23 cellular contexts compared by ENCODE assay signal in the genomic region with DNA sequence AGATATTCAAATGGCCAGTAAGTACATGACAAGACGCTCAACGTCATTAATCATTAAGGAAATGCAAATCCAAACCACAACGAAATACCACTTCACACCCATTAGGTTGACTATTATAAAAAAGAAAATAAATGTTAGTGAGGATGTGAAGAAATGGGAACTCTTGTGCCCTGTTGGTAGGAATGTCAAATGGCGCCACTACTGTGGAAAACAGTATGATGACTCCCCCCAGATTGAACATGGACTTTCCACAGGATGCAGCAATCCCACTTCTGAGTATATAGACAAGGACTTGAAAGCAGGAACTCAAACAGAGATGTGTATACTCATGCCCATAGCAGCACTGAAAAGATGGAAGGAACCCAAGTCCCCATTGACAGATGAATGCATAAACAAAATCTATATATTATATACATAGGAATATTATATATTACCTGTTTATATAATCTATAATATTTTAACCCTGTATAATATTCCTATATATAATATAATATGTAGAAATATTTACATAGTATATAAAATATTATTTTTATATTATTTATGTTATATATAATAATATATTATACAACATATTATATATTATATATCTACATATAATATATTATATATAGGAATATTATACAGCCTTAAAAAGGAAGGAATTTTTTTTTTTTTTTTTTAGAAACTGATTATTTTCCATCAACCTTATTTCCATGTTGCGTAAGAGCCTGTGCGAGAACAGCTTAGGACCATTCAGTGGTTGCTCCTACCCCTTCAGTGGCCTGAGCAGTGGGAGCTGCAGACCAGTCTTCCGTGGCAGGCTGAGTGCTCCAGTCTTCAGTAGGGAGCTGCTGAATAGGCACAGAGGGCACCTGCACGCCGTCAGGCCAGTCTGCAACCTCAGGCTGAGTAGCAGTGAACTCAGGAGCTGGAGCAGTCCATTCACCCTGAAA. TPM values are rescaled to one million over a fixed set of nuclear protein-coding genes. Genes with fewer than 3 reads are reported as not detected.
DNase-seq lines count a peak whose midpoint lies in the region; ATAC-seq, FAIRE-seq and TF ChIP-seq lines count a peak whose summit lies in the region.
"Had no signal": no experiment of that assay in that cellular context is flagged by ENCODE, and none has a peak within 500 bp of the region (broad histone marks: within the 10 kb centered on the region; RNA-seq: fewer than 3 reads in every experiment).

No MANE protein-coding gene starts in this region.

- H3K27ac Mint-ChIP-seq in CD4-positive, alpha-beta T cell = no peak overlapping the region
- no peak overlapping the region for H3K27ac Mint-ChIP-seq in CD4-positive, alpha-beta memory T cell
- H3K27ac Mint-ChIP-seq: activated CD8-positive, alpha-beta T cell treated with anti-CD3 and anti-CD28 coated beads, Interleukin-2, amount 10 ng/mL, durations not matched to agents 7 days and 5 days; activated naive CD8-positive, alpha-beta T cell treated with anti-CD3 and anti-CD28 coated beads, Interleukin-2, amount 50 U/mL, for 24 hours; activated T-helper 17 cell treated with anti-CD3 and anti-CD28 coated beads, Interleukin-2, amount 50 U/mL, for 72 hours; stimulated activated naive CD8-positive, alpha-beta T cell treated with anti-CD3 and anti-CD28 coated beads, Interleukin-15, Interleukin-2, amounts not matched to agents 100 ng/mL and 50 ng/mL, for 24 hours had no signal

- H3K27me3 ChIP-seq in PC-9 (ENCODE audit: insufficient read depth, low read depth) = no peaks in the 10 kb centered on the region
- H3K27me3 ChIP-seq in pancreas = no peaks in the 10 kb centered on the region
- H3K27me3 ChIP-seq in CD4-positive, alpha-beta T cell (ENCODE audit: control insufficient read depth, insufficient read depth, low read length) = no peaks in the 10 kb centered on the region
- no peaks in the 10 kb centered on the region for H3K27me3 ChIP-seq in CD4-positive, alpha-beta memory T cell (ENCODE audit: insufficient read depth, low read length)
- H3K27me3 ChIP-seq: right lobe of liver, SJCRH30 had no signal

- peaks cover 10% of the 10 kb centered on the region for H3K27me3 Mint-ChIP-seq in CD4-positive, alpha-beta T cell
- peaks cover 10 to 12% of the 10 kb centered on the region in 2 donors for H3K27me3 Mint-ChIP-seq in CD4-positive, alpha-beta memory T cell

- no TSS peak for BruUV-seq in PC-9 (replicated peaks; lab: Mats Ljungman, UMichigan)

- 90 to 94% methylated on average over 9 of the region's 9 CpGs for WGBS in pancreas, 2 donors

- H3K4me3 ChIP-seq in PC-9 (no peak overlapping the region), epithelial cell of esophagus (ENCODE audit: low read length) (no peak overlapping the region), pancreas (no peak overlapping the region)
- H3K4me3 ChIP-seq in CD4-positive, alpha-beta memory T cell (ENCODE audit: low read length in 2 of 2) = no peak overlapping the region
- H3K4me3 ChIP-seq: right lobe of liver, SJCRH30 had no signal

- peaks cover 10% of the 10 kb centered on the region; the same call in 1 of the 2 replicates for H3K9me3 ChIP-seq in PC-9 (ENCODE audit: insufficient read depth, low read depth)
- no peaks in the 10 kb centered on the region for H3K9me3 ChIP-seq in pancreas
- peaks cover 10% of the 10 kb centered on the region for H3K9me3 ChIP-seq in CD4-positive, alpha-beta T cell (ENCODE audit: control insufficient read depth, low read length)
- H3K9me3 ChIP-seq in CD4-positive, alpha-beta memory T cell (ENCODE audit: control insufficient read depth in 1 of 2, low read length in 2 of 2) = no peaks in the 10 kb centered on the region
- H3K9me3 ChIP-seq: right lobe of liver, SJCRH30 had no signal

- H3K79me2 ChIP-seq in PC-9 (ENCODE audit: low read depth) = no peaks in the 10 kb centered on the region

- DNase-seq in AG20443 (ENCODE audit: low spot score) (peak; percentile 5), PC-9 (no peak), epithelial cell of esophagus (ENCODE audit: low read depth) (no peak), pancreas (no peak), occipital lobe (lab: John Stamatoyannopoulos, UW) (no peak), GM03348 (ENCODE audit: low spot score) (no peak)
- no peak for DNase-seq in CD4-positive, alpha-beta T cell
- DNase-seq in CD4-positive, alpha-beta memory T cell = no peak
- DNase-seq: activated CD4-positive, CD25-positive, alpha-beta regulatory T cell; activated CD8-positive, alpha-beta T cell treated with anti-CD3 and anti-CD28 coated beads, Interleukin-2, amount 10 ng/mL, durations not matched to agents 7 days and 5 days; activated naive CD8-positive, alpha-beta T cell treated with anti-CD3 and anti-CD28 coated beads, Interleukin-2, amount 50 U/mL, for 24 hours; Calu3; effector CD8-positive, alpha-beta T cell; kidney glomerular epithelial cell; midbrain; NCI-H2171; NCI-H526 treated with DMSO at 0.1 percent for 48 hours; SJCRH30 had no signal

- no peaks in the 10 kb centered on the region for H3K36me3 Mint-ChIP-seq in CD4-positive, alpha-beta T cell (ENCODE audit: low read depth)
- H3K36me3 Mint-ChIP-seq in CD4-positive, alpha-beta memory T cell = peaks cover 0 to 5% of the 10 kb centered on the region in 2 donors

- H3K9me3 Mint-ChIP-seq in CD4-positive, alpha-beta T cell = peaks cover 6% of the 10 kb centered on the region
- peaks cover 0 to 15% (median 9%) of the 10 kb centered on the region in 8 donors for H3K9me3 Mint-ChIP-seq in CD4-positive, alpha-beta memory T cell

- POLR2A ChIA-PET in PC-9 (lab: Charles Lee; ENCODE audit: unreplicated experiment) = no interaction called here
- POLR2A ChIA-PET in CD4-positive, alpha-beta T cell (lab: Charles Lee) = interaction anchor here (0.7 kb wide), 1 partner anchor 158 kb away, joined by 3 read pairs; no protein-coding TSS in a partner anchor
- POLR2A ChIA-PET in CD4-positive, alpha-beta memory T cell (lab: Charles Lee; ENCODE audit: partially characterized antibody) = no interaction called here

- no peak overlapping the region for H3K4me3 Mint-ChIP-seq in CD4-positive, alpha-beta T cell
- no peak overlapping the region for H3K4me3 Mint-ChIP-seq in CD4-positive, alpha-beta memory T cell
- H3K4me3 Mint-ChIP-seq: activated CD8-positive, alpha-beta T cell treated with anti-CD3 and anti-CD28 coated beads, Interleukin-2, amount 10 ng/mL, durations not matched to agents 7 days and 5 days; activated naive CD8-positive, alpha-beta T cell treated with anti-CD3 and anti-CD28 coated beads, Interleukin-2, amount 50 U/mL, for 24 hours; activated T-helper 17 cell treated with anti-CD3 and anti-CD28 coated beads, Interleukin-2, amount 50 U/mL, for 72 hours; central memory CD8-positive, alpha-beta T cell; stimulated activated naive CD8-positive, alpha-beta T cell treated with anti-CD3 and anti-CD28 coated beads, Interleukin-15, Interleukin-2, amounts not matched to agents 100 ng/mL and 50 ng/mL, for 24 hours had no signal

- TF ChIP-seq CTCF in PC-9 (conservative IDR thresholded peaks at IDR 0.05) (peak; percentile 25; the same call in 1 of the 2 replicates), epithelial cell of esophagus (IDR thresholded peaks at IDR 0.05; ENCODE audit: insufficient read depth, low read depth, low read length, missing control alignments) (peak; percentile 15), pancreas (IDR thresholded peaks at IDR 0.05) (no peak)
- no peak for TF ChIP-seq CTCF in CD4-positive, alpha-beta T cell (IDR thresholded peaks at IDR 0.05)

- intact Hi-C loops in PC-9 (cut with micrococcal nuclease; ENCODE audit: unreplicated experiment) (no loop called here), pancreas (cut with DNase I) (no loop called here)
- intact Hi-C loops in CD4-positive, alpha-beta T cell (cut with DNase I, micrococcal nuclease) = no loop called here
- intact Hi-C loops in CD4-positive, alpha-beta memory T cell (cut with micrococcal nuclease) = no loop called here

- FAIRE-seq in pancreas (lab: Jason Lieb, UNC) = peak; percentile 67

- no peaks in the 10 kb centered on the region for H3K9me2 ChIP-seq in PC-9 (ENCODE audit: insufficient read depth)

- H3K27ac ChIP-seq in PC-9 (no peak overlapping the region), pancreas (no peak overlapping the region)
- no peak overlapping the region for H3K27ac ChIP-seq in CD4-positive, alpha-beta T cell (ENCODE audit: low read depth, low read length)
- no peak overlapping the region for H3K27ac ChIP-seq in CD4-positive, alpha-beta memory T cell (ENCODE audit: low read depth, low read length)
- H3K27ac ChIP-seq: right lobe of liver, SJCRH30 had no signal

- H3K36me3 ChIP-seq in PC-9 (ENCODE audit: low read depth) = no peaks in the 10 kb centered on the region
- no peaks in the 10 kb centered on the region for H3K36me3 ChIP-seq in pancreas
- no peaks in the 10 kb centered on the region for H3K36me3 ChIP-seq in CD4-positive, alpha-beta memory T cell (ENCODE audit: insufficient read depth, low read length)
- H3K36me3 ChIP-seq: right lobe of liver, SJCRH30 had no signal

- H4K20me1 ChIP-seq in PC-9 (ENCODE audit: insufficient read depth) = no peaks in the 10 kb centered on the region

- ATAC-seq in pancreas = no peak
- ATAC-seq in CD4-positive, alpha-beta T cell (ENCODE audit: poor library complexity) = no peak
- ATAC-seq: activated CD8-positive, alpha-beta T cell treated with anti-CD3 and anti-CD28 coated beads, Interleukin-2, amount 10 ng/mL, durations not matched to agents 7 days and 5 days; activated naive CD8-positive, alpha-beta T cell treated with anti-CD3 and anti-CD28 coated beads, Interleukin-2, amount 50 U/mL, for 24 hours; activated T-helper 17 cell treated with anti-CD3 and anti-CD28 coated beads, Interleukin-2, amount 50 U/mL, for 72 hours; right lobe of liver had no signal

- H3K4me1 ChIP-seq in PC-9 (replicated peaks; ENCODE audit: insufficient read depth) (no peaks in the 10 kb centered on the region), pancreas (peaks cover 0 to 7% (median 5%) of the 10 kb centered on the region in 3 donors)
- H3K4me1 ChIP-seq in CD4-positive, alpha-beta memory T cell (ENCODE audit: insufficient read depth, low read length) = no peaks in the 10 kb centered on the region
- H3K4me1 ChIP-seq: right lobe of liver, SJCRH30 had no signal

- no peak overlapping the region for H3K4me2 ChIP-seq in PC-9

- no peaks in the 10 kb centered on the region for H3F3A ChIP-seq in PC-9 (ENCODE audit: insufficient read depth, low read depth)

- no peaks in the 10 kb centered on the region for H3K4me1 Mint-ChIP-seq in CD4-positive, alpha-beta T cell (ENCODE audit: low read depth)
- no peaks in the 10 kb centered on the region for H3K4me1 Mint-ChIP-seq in CD4-positive, alpha-beta memory T cell
- H3K4me1 Mint-ChIP-seq: activated naive CD8-positive, alpha-beta T cell treated with anti-CD3 and anti-CD28 coated beads, Interleukin-2, amount 50 U/mL, for 24 hours; central memory CD8-positive, alpha-beta T cell had no signal

- CTCF ChIA-PET in PC-9 (lab: Charles Lee) = no interaction called here
- CTCF ChIA-PET in CD4-positive, alpha-beta T cell (lab: Charles Lee) = no interaction called here
- CTCF ChIA-PET in CD4-positive, alpha-beta memory T cell (lab: Charles Lee; ENCODE audit: partially characterized antibody) = no interaction called here

- H2AFZ ChIP-seq in PC-9 = no peak overlapping the region

RNA-seq across cellular contexts. Expression of gene PIGZ, which starts 17.6 kb away (rescaled TPM):
- total RNA-seq in PC-9 (2021) (2.1 and 5.6 TPM in 2 replicates), pancreas (1 to 10 TPM; 1.3 to 2.5 (median 1.8) TPM), occipital lobe (5.0 TPM)
- polyA plus RNA-seq in pancreas = 1 to 10 TPM; 2.5 to 3.8 TPM
- total RNA-seq in CD4-positive, alpha-beta T cell = under 1 TPM; 0.33 to 0.61 TPM
- total RNA-seq in CD4-positive, alpha-beta memory T cell = 1 to 10 TPM in 1 of 2 experiments, under 1 TPM in 1; 0.33 to 1.2 TPM
- polyA plus RNA-seq in CD4-positive, alpha-beta memory T cell = under 1 TPM; 0.42 to 0.70 TPM
- total RNA-seq: OCI-LY7 had no signal

RNA-seq across cellular contexts. Expression of gene MELTF, which starts 43.4 kb away (rescaled TPM):
- 154 and 202 TPM in 2 replicates for total RNA-seq in PC-9 (2021)
- total RNA-seq in pancreas = 10 to 100 TPM in 2 of 6 donors, 1 to 10 TPM in 4; 2.9 to 21.7 (median 6.8) TPM
- polyA plus RNA-seq in pancreas = 1 to 10 TPM; 3.0 to 9.0 TPM
- 1 to 10 TPM in 1 of 2 experiments, under 1 TPM in 1; 0.89 to 1.2 TPM for total RNA-seq in CD4-positive, alpha-beta T cell
- total RNA-seq in CD4-positive, alpha-beta memory T cell = 1 to 10 TPM; 1.2 to 1.4 TPM
- under 1 TPM in 1 of 2 donors, not detected in 1; 0.92 TPM for polyA plus RNA-seq in CD4-positive, alpha-beta memory T cell
- total RNA-seq in occipital lobe = 1.7 TPM

RNA-seq across cellular contexts. Expression of gene NCBP2, which starts 43.9 kb away (rescaled TPM):
- total RNA-seq in PC-9 (2021) (83.8 and 91.8 TPM in 2 replicates), pancreas (10 to 100 TPM; 11.7 to 26.6 (median 17.9) TPM), occipital lobe (80.8 TPM)
- 10 to 100 TPM; 23.0 to 30.1 TPM for polyA plus RNA-seq in pancreas
- total RNA-seq in CD4-positive, alpha-beta T cell = 10 to 100 TPM; 41.4 to 44.6 TPM
- total RNA-seq in CD4-positive, alpha-beta memory T cell = 10 to 100 TPM; 71.4 to 73.7 TPM
- 10 to 100 TPM; 65.1 to 82.2 TPM for polyA plus RNA-seq in CD4-positive, alpha-beta memory T cell

Comparison
In these comparisons a context has a peak if more than half of its experiments do, and no peak if none do; other contexts are left out.
1. CTCF ChIP-seq: peak in PC-9 (single experiment) and epithelial cell of esophagus (single experiment); none in pancreas (0 of 4) and CD4-positive, alpha-beta T cell (single experiment).